In the genomic region with DNA sequence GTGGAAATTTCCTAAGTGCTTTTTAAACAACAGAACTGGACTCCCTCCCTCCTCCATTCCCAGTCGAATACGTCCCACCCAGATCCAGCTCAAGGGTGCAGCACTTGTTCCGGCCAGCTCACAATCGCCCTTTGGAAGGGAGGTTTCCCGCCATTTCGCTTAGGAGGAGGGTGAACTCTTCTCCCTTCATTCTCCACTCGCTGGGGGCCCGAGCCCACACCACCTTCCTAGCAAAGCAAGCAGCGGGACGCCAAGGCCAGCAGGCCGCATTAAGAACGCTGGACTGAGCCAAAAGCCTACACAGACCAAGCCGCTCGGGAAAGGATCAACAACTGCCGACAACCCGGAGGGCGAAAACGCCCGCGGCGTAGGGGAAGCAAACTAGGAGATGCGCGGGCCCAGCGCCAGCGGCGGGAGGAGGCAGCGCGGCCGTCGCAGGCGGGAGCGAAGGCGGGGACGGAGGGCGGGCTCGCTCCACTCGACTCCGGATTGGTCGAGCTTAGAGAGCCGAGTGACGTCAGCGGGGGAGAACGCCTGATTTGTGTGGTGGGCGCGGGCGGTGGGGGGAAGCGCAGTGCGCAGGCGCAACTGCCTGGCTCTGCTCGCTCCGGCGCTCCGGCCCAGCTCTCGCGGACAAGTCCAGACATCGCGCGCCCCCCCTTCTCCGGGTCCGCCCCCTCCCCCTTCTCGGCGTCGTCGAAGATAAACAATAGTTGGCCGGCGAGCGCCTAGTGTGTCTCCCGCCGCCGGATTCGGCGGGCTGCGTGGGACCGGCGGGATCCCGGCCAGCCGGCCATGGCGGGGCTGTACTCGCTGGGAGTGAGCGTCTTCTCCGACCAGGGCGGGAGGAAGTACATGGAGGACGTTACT, we compare ENCODE assay signal across 8 cellular contexts. TPM values are rescaled to one million over a fixed set of nuclear protein-coding genes. Genes with fewer than 3 reads are reported as not detected.
DNase-seq lines count a peak whose midpoint lies in the region; ATAC-seq, FAIRE-seq and TF ChIP-seq lines count a peak whose summit lies in the region.

Gene PPM1D (plus strand): TSS at position 574 of the 870 bp plus-strand sequence. CDS start 222 bp downstream, at position 796.

- H3K27ac Mint-ChIP-seq in activated T-helper 17 cell treated with anti-CD3 and anti-CD28 coated beads, Interleukin-2, amount 50 U/mL, for 72 hours, result peak within 1 kb of the TSS; percentile 98
- peak within 1 kb of the TSS; percentile 91 to 99 (median 95) for H3K27ac Mint-ChIP-seq in naive thymus-derived CD4-positive, alpha-beta T cell
- H3K27ac Mint-ChIP-seq in stimulated activated memory B cell treated with anti-CD40 and anti-IgM and Interleukin-4, amounts not matched to agents 10 μg/mL and 1 μg/mL and 100 μg/mL, for 72 hours, result peak within 1 kb of the TSS; percentile 83

- no peak for TF ChIP-seq CTCF in RWPE1 (conservative IDR thresholded peaks at IDR 0.05; ENCODE audit: low read depth)
- no peak for TF ChIP-seq CTCF in fibroblast of lung (conservative IDR thresholded peaks at IDR 0.05 in 1 of 2, IDR thresholded peaks at IDR 0.05 in 1 of 2; ENCODE audit: low read depth in 1 of 2, low read length in 2 of 2)

- no peaks in the 10 kb centered on the region for H3K36me3 ChIP-seq in fibroblast of lung (ENCODE audit: control insufficient read depth, insufficient read depth, low read length)
- H3K36me3 ChIP-seq in naive thymus-derived CD4-positive, alpha-beta T cell (ENCODE audit: control insufficient read depth in 2 of 3, insufficient read depth in 3 of 3, low read length in 3 of 3), result peaks cover 0 to 8% (median 0%) of the 10 kb centered on the region in 3 experiments

- peak; percentile 64 for TF ChIP-seq POLR2A in H54 (IDR thresholded peaks at IDR 0.05; ENCODE audit: low read depth, low read length)

- H3K79me2 ChIP-seq in fibroblast of lung (ENCODE audit: control insufficient read depth, insufficient read depth, low read length), result peaks cover 45% of the 10 kb centered on the region

- POLR2A ChIA-PET in RWPE1 (lab: Yijun Ruan, JAX; ENCODE audit: low non-redundant PET), result interaction anchor here (0.5 to 1.1 kb wide), 2 partner anchors 23 to 473 kb away, joined by 3 to 4 read pairs; no protein-coding TSS in a partner anchor
- POLR2A ChIA-PET in naive thymus-derived CD4-positive, alpha-beta T cell (lab: Charles Lee), result interaction anchor here (0.5 to 2.0 kb wide), 9 partner anchors 9 to 539 kb away, joined by 3 to 11 read pairs (median 4); partner anchors contain the start of genes APPBP2 and BCAS3

- peak; percentile 96 for ATAC-seq in activated T-helper 17 cell treated with anti-CD3 and anti-CD28 coated beads, Interleukin-2, amount 50 U/mL, for 72 hours (replicated peaks)
- ATAC-seq in naive thymus-derived CD4-positive, alpha-beta T cell, result peak; percentile 97
- ATAC-seq in stimulated activated memory B cell treated with anti-CD40 and anti-IgM and Interleukin-4, amounts not matched to agents 10 μg/mL and 1 μg/mL and 100 μg/mL, for 72 hours, result peak; percentile 98

- H4K20me1 ChIP-seq in fibroblast of lung (ENCODE audit: control insufficient read depth, extremely low read depth, insufficient read depth, low read length), result no peaks in the 10 kb centered on the region

- no peaks in the 10 kb centered on the region for H3K4me1 ChIP-seq in fibroblast of lung (ENCODE audit: control insufficient read depth, extremely low read depth, insufficient read depth, low read length)
- H3K4me1 ChIP-seq in naive thymus-derived CD4-positive, alpha-beta T cell (ENCODE audit: control insufficient read depth in 2 of 2, insufficient read depth in 2 of 2, low read length in 2 of 2), result peaks cover 0 to 13% of the 10 kb centered on the region in 2 donors

- H3K4me3 Mint-ChIP-seq in activated T-helper 17 cell treated with anti-CD3 and anti-CD28 coated beads, Interleukin-2, amount 50 U/mL, for 72 hours, result peak within 1 kb of the TSS; percentile 86
- peak within 1 kb of the TSS; percentile 93 to 99 (median 97) for H3K4me3 Mint-ChIP-seq in naive thymus-derived CD4-positive, alpha-beta T cell
- H3K4me3 Mint-ChIP-seq in stimulated activated memory B cell treated with anti-CD40 and anti-IgM and Interleukin-4, amounts not matched to agents 10 μg/mL and 1 μg/mL and 100 μg/mL, for 72 hours, result peak within 1 kb of the TSS; percentile 97

- H3K9me3 Mint-ChIP-seq in activated T-helper 17 cell treated with anti-CD3 and anti-CD28 coated beads, Interleukin-2, amount 50 U/mL, for 72 hours, result no peaks in the 10 kb centered on the region
- peaks cover 0 to 1% (median 0%) of the 10 kb centered on the region in 11 donors for H3K9me3 Mint-ChIP-seq in naive thymus-derived CD4-positive, alpha-beta T cell
- H3K9me3 Mint-ChIP-seq in stimulated activated memory B cell treated with anti-CD40 and anti-IgM and Interleukin-4, amounts not matched to agents 10 μg/mL and 1 μg/mL and 100 μg/mL, for 72 hours, result no peaks in the 10 kb centered on the region

- no peaks in the 10 kb centered on the region for H3K27me3 ChIP-seq in fibroblast of lung (ENCODE audit: control insufficient read depth, insufficient read depth, low read length)
- H3K27me3 ChIP-seq in naive thymus-derived CD4-positive, alpha-beta T cell (ENCODE audit: control insufficient read depth in 2 of 2, insufficient read depth in 2 of 2, low read length in 2 of 2), result no peaks in the 10 kb centered on the region

- intact Hi-C loops in naive thymus-derived CD4-positive, alpha-beta T cell (cut with micrococcal nuclease), result loop anchor here (1.0 to 10.0 kb wide), 11 partner anchors 23 to 1493 kb away; partner anchors contain the start of genes BCAS3 (in 2 of the 2), TRIM37 (in 2 of the 2), USP32 (in 2 of the 2) and APPBP2 (in 1 of the 2)

- peak within 1 kb of the TSS; percentile 91 for H3K9ac ChIP-seq in fibroblast of lung (ENCODE audit: insufficient read depth, low read length)

- peak within 1 kb of the TSS; percentile 82 to 96 (median 88) for H3K4me3 ChIP-seq in fibroblast of lung (replicated peaks in 1 of 4; ENCODE audit: control extremely low read depth in 1 of 4, insufficient read depth in 1 of 4, low read depth in 3 of 4, low read length in 4 of 4)
- H3K4me3 ChIP-seq in naive thymus-derived CD4-positive, alpha-beta T cell (ENCODE audit: low read length), result peak within 1 kb of the TSS; percentile 70

- peak within 1 kb of the TSS; percentile 61 for H3K4me2 ChIP-seq in fibroblast of lung (ENCODE audit: extremely low read depth, insufficient read depth, low read length)

- FAIRE-seq in H54 (lab: Jason Lieb, UNC), result peak; percentile 80

- peaks cover 17% of the 10 kb centered on the region for H3K4me1 Mint-ChIP-seq in activated T-helper 17 cell treated with anti-CD3 and anti-CD28 coated beads, Interleukin-2, amount 50 U/mL, for 72 hours
- H3K4me1 Mint-ChIP-seq in naive thymus-derived CD4-positive, alpha-beta T cell, result peaks cover 33 to 55% (median 43%) of the 10 kb centered on the region in 7 donors
- H3K4me1 Mint-ChIP-seq in stimulated activated memory B cell treated with anti-CD40 and anti-IgM and Interleukin-4, amounts not matched to agents 10 μg/mL and 1 μg/mL and 100 μg/mL, for 72 hours, result peaks cover 42% of the 10 kb centered on the region

- peaks cover 20% of the 10 kb centered on the region for H3K36me3 Mint-ChIP-seq in activated T-helper 17 cell treated with anti-CD3 and anti-CD28 coated beads, Interleukin-2, amount 50 U/mL, for 72 hours (ENCODE audit: low read depth)
- H3K36me3 Mint-ChIP-seq in naive thymus-derived CD4-positive, alpha-beta T cell, result peaks cover 0 to 3% (median 0%) of the 10 kb centered on the region in 5 donors
- no peaks in the 10 kb centered on the region for H3K36me3 Mint-ChIP-seq in stimulated activated memory B cell treated with anti-CD40 and anti-IgM and Interleukin-4, amounts not matched to agents 10 μg/mL and 1 μg/mL and 100 μg/mL, for 72 hours

- H3K27ac ChIP-seq in RWPE1 (peak within 1 kb of the TSS; percentile 98), fibroblast of lung (ENCODE audit: insufficient read depth, low read length) (peak within 1 kb of the TSS; percentile 92)
- peak within 1 kb of the TSS; percentile 88 for H3K27ac ChIP-seq in naive thymus-derived CD4-positive, alpha-beta T cell (ENCODE audit: low read depth, low read length)

- H3K27me3 Mint-ChIP-seq in activated T-helper 17 cell treated with anti-CD3 and anti-CD28 coated beads, Interleukin-2, amount 50 U/mL, for 72 hours, result no peaks in the 10 kb centered on the region
- no peaks in the 10 kb centered on the region for H3K27me3 Mint-ChIP-seq in naive thymus-derived CD4-positive, alpha-beta T cell
- H3K27me3 Mint-ChIP-seq in stimulated activated memory B cell treated with anti-CD40 and anti-IgM and Interleukin-4, amounts not matched to agents 10 μg/mL and 1 μg/mL and 100 μg/mL, for 72 hours, result no peaks in the 10 kb centered on the region

- peak; percentile 100 for DNase-seq in ELF-1 (ENCODE audit: low read depth, low spot score)
- DNase-seq in H54 (ENCODE audit: insufficient read length, low spot score), result peak; percentile 100
- DNase-seq in LoVo (ENCODE audit: low spot score), result peak; percentile 100
- peak; percentile 100 for DNase-seq in RWPE1 (ENCODE audit: low spot score)
- DNase-seq in fibroblast of lung (ENCODE audit: low read depth in 2 of 2), result peak; percentile 97 to 99
- DNase-seq in naive thymus-derived CD4-positive, alpha-beta T cell, result peak; percentile 92 to 97 (median 95)

- no peaks in the 10 kb centered on the region for H3K9me3 ChIP-seq in fibroblast of lung (ENCODE audit: control insufficient read depth, insufficient read depth, low read depth, low read length)
- H3K9me3 ChIP-seq in naive thymus-derived CD4-positive, alpha-beta T cell (ENCODE audit: control insufficient read depth in 2 of 3, low read length in 3 of 3), result no peaks in the 10 kb centered on the region

- CTCF ChIA-PET in RWPE1 (lab: Yijun Ruan, JAX), result interaction anchor here (0.5 to 1.0 kb wide), 2 partner anchors 21 to 74 kb away, joined by 3 read pairs; no protein-coding TSS in a partner anchor
- CTCF ChIA-PET in naive thymus-derived CD4-positive, alpha-beta T cell (lab: Charles Lee), result interaction anchor here (1.1 to 1.5 kb wide), 3 partner anchors 9 to 78 kb away, joined by 3 to 7 read pairs (median 3); partner anchors contain the start of gene BCAS3

- H2AFZ ChIP-seq in fibroblast of lung (ENCODE audit: low read length), result peak within 1 kb of the TSS; percentile 91

RNA-seq across cellular contexts. Expression of gene PPM1D, which starts in this region (rescaled TPM):
- total RNA-seq in activated T-helper 17 cell treated with anti-CD3 and anti-CD28 coated beads, Interleukin-2, amount 50 U/mL, for 72 hours, result 10 to 100 TPM; 10.8 to 17.1 TPM
- total RNA-seq in fibroblast of lung, result 12.4 and 14.4 TPM in 2 replicates
- 6.3 and 6.8 TPM in 2 replicates for polyA plus RNA-seq in fibroblast of lung
- 5.7 and 5.9 TPM in 2 replicates for polyA plus RNA-seq in fibroblast of lung (2012)
- polyA minus RNA-seq in fibroblast of lung (ENCODE audit: low replicate concordance), result 1.8 and 3.2 TPM in 2 replicates
- 10 to 100 TPM; 13.5 to 18.8 (median 17.7) TPM for total RNA-seq in naive thymus-derived CD4-positive, alpha-beta T cell
- 10 to 100 TPM in 1 of 2 donors, 1 to 10 TPM in 1; 8.6 to 14.2 TPM for polyA plus RNA-seq in naive thymus-derived CD4-positive, alpha-beta T cell

Comparison
In these comparisons a context has a peak if more than half of its experiments do, and no peak if none do; other contexts are left out.
1. Peak in every context shown above with its lines: DNase-seq, ATAC-seq, H3K4me3 ChIP-seq and H3K27ac ChIP-seq.